17 cellular contexts compared by ENCODE assay signal in genomic region chr14:72708708-72709475, GRCh38.
DNase-seq lines count a peak whose midpoint lies in the region; ATAC-seq, FAIRE-seq and TF ChIP-seq lines count a peak whose summit lies in the region.
"Had no signal": no experiment of that assay in that cellular context is flagged by ENCODE, and none has a peak within 500 bp of the region (broad histone marks: within the 10 kb centered on the region; RNA-seq: fewer than 3 reads in every experiment).

No MANE protein-coding gene starts in this region.

- POLR2A ChIA-PET in activated CD4-positive, alpha-beta memory T cell treated with anti-CD3 and anti-CD28 coated beads, Interleukin-2, amount 10 ng/mL, durations not matched to agents 7 days and 5 days (lab: Charles Lee), result no interaction called here

- H3K27ac ChIP-seq in RWPE2 (ENCODE audit: poor library complexity, severe bottlenecking), result no peak overlapping the region
- H3K27ac ChIP-seq in foreskin keratinocyte, result no peak overlapping the region
- no peak overlapping the region for H3K27ac ChIP-seq in pancreas
- H3K27ac ChIP-seq: upper lobe of right lung, VCaP had no signal

- DNase-seq in NK-92 treated with Interleukin-12 subunit alpha and Interleukin-12 subunit beta, amount 100 ng/mL, for 24 hours (lab: John Stamatoyannopoulos, UW), result peak; percentile 64
- DNase-seq in NK-92 (lab: John Stamatoyannopoulos, UW; ENCODE audit: unreplicated experiment) (no peak), RWPE2 (ENCODE audit: low spot score) (no peak), foreskin keratinocyte (no peak), pancreas (peak in 1 of 6 donors; percentile 23)
- DNase-seq in activated CD4-positive, alpha-beta memory T cell treated with anti-CD3 and anti-CD28 coated beads, Interleukin-2, amount 10 ng/mL, durations not matched to agents 7 days and 5 days, result no peak
- DNase-seq in activated CD8-positive, alpha-beta memory T cell treated with anti-CD3 and anti-CD28 coated beads for 24 hours, result no peak
- DNase-seq: NCI-H1105 treated with DMSO at 0.1 percent for 48 hours, Right ventricle myocardium superior, small intestine, upper lobe of right lung had no signal

- H3K9me3 ChIP-seq in RWPE2 (ENCODE audit: severe bottlenecking) (no peaks in the 10 kb centered on the region), pancreas (no peaks in the 10 kb centered on the region)
- H3K9me3 ChIP-seq: upper lobe of right lung had no signal

- CTCF ChIA-PET in activated CD4-positive, alpha-beta memory T cell treated with anti-CD3 and anti-CD28 coated beads, Interleukin-2, amount 10 ng/mL, durations not matched to agents 7 days and 5 days (lab: Charles Lee), result no interaction called here

- TF ChIP-seq CTCF in RWPE2 (IDR thresholded peaks at IDR 0.05; ENCODE audit: poor library complexity, severe bottlenecking) (no peak), foreskin keratinocyte (conservative IDR thresholded peaks at IDR 0.05) (no peak), pancreas (IDR thresholded peaks at IDR 0.05) (no peak)

- peaks cover 29% of the 10 kb centered on the region for H3K36me3 Mint-ChIP-seq in activated CD4-positive, alpha-beta memory T cell treated with anti-CD3 and anti-CD28 coated beads, Interleukin-2, amount 10 ng/mL, durations not matched to agents 7 days and 5 days (ENCODE audit: low read depth)
- H3K36me3 Mint-ChIP-seq: natural killer cell treated with Interleukin-12 subunit alpha and Interleukin-12 subunit beta and Interleukin-15 and Interleukin-18, amount 100 ng/mL, for 72 hours had no signal

- ATAC-seq in RWPE2 (ENCODE audit: low read depth) (peak; percentile 41), foreskin keratinocyte (peak; percentile 26), pancreas (peak in 3 of 4 donors; percentile 38 to 72 (median 58)), GM19395 (IDR thresholded peaks at IDR 0.05; ENCODE audit: unreplicated experiment) (no peak)
- ATAC-seq: upper lobe of right lung had no signal

- no peaks in the 10 kb centered on the region for H3K27me3 Mint-ChIP-seq in activated CD4-positive, alpha-beta memory T cell treated with anti-CD3 and anti-CD28 coated beads, Interleukin-2, amount 10 ng/mL, durations not matched to agents 7 days and 5 days

- no peak overlapping the region for H3K4me3 Mint-ChIP-seq in activated CD4-positive, alpha-beta memory T cell treated with anti-CD3 and anti-CD28 coated beads, Interleukin-2, amount 10 ng/mL, durations not matched to agents 7 days and 5 days
- H3K4me3 Mint-ChIP-seq: central memory CD8-positive, alpha-beta T cell; natural killer cell treated with Interleukin-12 subunit alpha and Interleukin-12 subunit beta and Interleukin-15 and Interleukin-18, amount 100 ng/mL, for 72 hours had no signal

- no peaks in the 10 kb centered on the region for H3K36me3 ChIP-seq in RWPE2 (ENCODE audit: low read depth)
- no peaks in the 10 kb centered on the region for H3K36me3 ChIP-seq in pancreas
- H3K36me3 ChIP-seq: upper lobe of right lung had no signal

- peaks cover 22% of the 10 kb centered on the region for H3K4me1 Mint-ChIP-seq in activated CD4-positive, alpha-beta memory T cell treated with anti-CD3 and anti-CD28 coated beads, Interleukin-2, amount 10 ng/mL, durations not matched to agents 7 days and 5 days

- H3K9me3 Mint-ChIP-seq in activated CD4-positive, alpha-beta memory T cell treated with anti-CD3 and anti-CD28 coated beads, Interleukin-2, amount 10 ng/mL, durations not matched to agents 7 days and 5 days, result no peaks in the 10 kb centered on the region
- H3K9me3 Mint-ChIP-seq: central memory CD8-positive, alpha-beta T cell; natural killer cell treated with Interleukin-12 subunit alpha and Interleukin-12 subunit beta and Interleukin-15 and Interleukin-18, amount 100 ng/mL, for 72 hours had no signal

- 73% methylated on average over 13 of the region's 13 CpGs for WGBS in pancreas, 2 donors

- H3K4me1 ChIP-seq in RWPE2 (ENCODE audit: insufficient read depth, poor library complexity, severe bottlenecking), result no peaks in the 10 kb centered on the region
- H3K4me1 ChIP-seq in foreskin keratinocyte, result no peaks in the 10 kb centered on the region
- no peaks in the 10 kb centered on the region for H3K4me1 ChIP-seq in pancreas
- H3K4me1 ChIP-seq: upper lobe of right lung had no signal

- H3K27me3 ChIP-seq in RWPE2 (ENCODE audit: insufficient read depth, poor library complexity, severe bottlenecking) (no peaks in the 10 kb centered on the region), foreskin keratinocyte (no peaks in the 10 kb centered on the region), pancreas (no peaks in the 10 kb centered on the region)
- H3K27me3 ChIP-seq: upper lobe of right lung had no signal

- no peak overlapping the region for H3K27ac Mint-ChIP-seq in activated CD4-positive, alpha-beta memory T cell treated with anti-CD3 and anti-CD28 coated beads, Interleukin-2, amount 10 ng/mL, durations not matched to agents 7 days and 5 days
- H3K27ac Mint-ChIP-seq: natural killer cell treated with Interleukin-12 subunit alpha and Interleukin-12 subunit beta and Interleukin-15 and Interleukin-18, amount 100 ng/mL, for 72 hours had no signal

- no peak overlapping the region for H3K4me3 ChIP-seq in RWPE2 (ENCODE audit: severe bottlenecking)
- no peak overlapping the region for H3K4me3 ChIP-seq in pancreas
- H3K4me3 ChIP-seq: upper lobe of right lung had no signal

- no peak for FAIRE-seq in pancreas (lab: Jason Lieb, UNC)
- FAIRE-seq: A204.1, islet of Langerhans, small intestine had no signal

- intact Hi-C loops in pancreas (cut with DNase I), result no loop called here
